Comparison of ENCODE assay signal across 8 cellular contexts in the genomic region with DNA sequence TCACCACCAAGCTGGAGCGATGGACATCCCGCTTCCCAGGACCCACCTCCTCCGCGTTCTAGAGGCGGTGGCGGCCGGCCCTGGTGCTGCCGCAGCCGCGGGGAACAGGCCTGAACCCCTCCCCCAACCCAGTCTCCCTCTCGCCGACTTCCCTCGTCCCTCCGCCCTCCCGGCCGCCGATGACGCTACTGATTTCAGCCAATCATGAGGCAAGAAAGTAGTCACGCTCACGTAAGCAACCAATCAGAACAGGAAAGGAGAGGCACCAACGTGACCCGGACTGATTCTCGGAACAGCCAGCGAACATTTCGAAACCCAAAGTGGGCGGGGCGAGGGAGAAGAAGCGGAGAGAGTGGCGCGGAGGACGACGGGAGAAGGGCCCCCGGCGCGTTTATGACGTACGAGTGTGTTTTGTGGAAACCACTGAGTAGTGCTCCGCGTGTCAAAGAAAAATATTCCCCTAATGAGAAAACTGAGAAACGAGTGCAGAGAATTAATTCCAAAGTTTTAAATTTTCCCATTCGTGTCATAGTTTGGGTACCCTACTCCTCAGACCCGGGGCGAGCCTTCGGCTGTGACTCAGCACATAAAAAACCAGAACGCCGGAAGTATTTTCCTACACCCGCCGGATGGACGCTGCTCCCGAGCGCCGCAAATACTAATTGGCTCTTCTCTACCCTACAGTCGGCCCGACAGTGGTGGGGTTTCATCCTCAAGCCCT. TPM values are rescaled to one million over a fixed set of nuclear protein-coding genes. Genes with fewer than 3 reads are reported as not detected.
A peak's percentile ranks its signal among the peaks of the same experiment; 100 is the strongest.
DNase-seq lines count a peak whose midpoint lies in the region; ATAC-seq and TF ChIP-seq lines count a peak whose summit lies in the region.

A gene with protein sequence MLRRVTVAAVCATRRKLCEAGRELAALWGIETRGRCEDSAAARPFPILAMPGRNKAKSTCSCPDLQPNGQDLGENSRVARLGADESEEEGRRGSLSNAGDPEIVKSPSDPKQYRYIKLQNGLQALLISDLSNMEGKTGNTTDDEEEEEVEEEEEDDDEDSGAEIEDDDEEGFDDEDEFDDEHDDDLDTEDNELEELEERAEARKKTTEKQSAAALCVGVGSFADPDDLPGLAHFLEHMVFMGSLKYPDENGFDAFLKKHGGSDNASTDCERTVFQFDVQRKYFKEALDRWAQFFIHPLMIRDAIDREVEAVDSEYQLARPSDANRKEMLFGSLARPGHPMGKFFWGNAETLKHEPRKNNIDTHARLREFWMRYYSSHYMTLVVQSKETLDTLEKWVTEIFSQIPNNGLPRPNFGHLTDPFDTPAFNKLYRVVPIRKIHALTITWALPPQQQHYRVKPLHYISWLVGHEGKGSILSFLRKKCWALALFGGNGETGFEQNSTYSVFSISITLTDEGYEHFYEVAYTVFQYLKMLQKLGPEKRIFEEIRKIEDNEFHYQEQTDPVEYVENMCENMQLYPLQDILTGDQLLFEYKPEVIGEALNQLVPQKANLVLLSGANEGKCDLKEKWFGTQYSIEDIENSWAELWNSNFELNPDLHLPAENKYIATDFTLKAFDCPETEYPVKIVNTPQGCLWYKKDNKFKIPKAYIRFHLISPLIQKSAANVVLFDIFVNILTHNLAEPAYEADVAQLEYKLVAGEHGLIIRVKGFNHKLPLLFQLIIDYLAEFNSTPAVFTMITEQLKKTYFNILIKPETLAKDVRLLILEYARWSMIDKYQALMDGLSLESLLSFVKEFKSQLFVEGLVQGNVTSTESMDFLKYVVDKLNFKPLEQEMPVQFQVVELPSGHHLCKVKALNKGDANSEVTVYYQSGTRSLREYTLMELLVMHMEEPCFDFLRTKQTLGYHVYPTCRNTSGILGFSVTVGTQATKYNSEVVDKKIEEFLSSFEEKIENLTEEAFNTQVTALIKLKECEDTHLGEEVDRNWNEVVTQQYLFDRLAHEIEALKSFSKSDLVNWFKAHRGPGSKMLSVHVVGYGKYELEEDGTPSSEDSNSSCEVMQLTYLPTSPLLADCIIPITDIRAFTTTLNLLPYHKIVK (minus strand): TSS at position 112 of the 721 bp plus-strand sequence. CDS start 112 bp downstream, outside the sequence.

- peaks cover 14% of the 10 kb centered on the region for H3K27me3 Mint-ChIP-seq in activated T-cell treated with anti-CD3 and anti-CD28 coated beads, Interleukin-2, amount 50 U/mL, for 4 hours (ENCODE audit: low read depth)

- H2AFZ ChIP-seq in KMS-11 (ENCODE audit: low read depth) = peak within 1 kb of the TSS; percentile 96

- TF ChIP-seq CTCF in KMS-11 (conservative IDR thresholded peaks at IDR 0.05; ENCODE audit: low read depth, low read length) (no peak), Panc1 (IDR thresholded peaks at IDR 0.05) (no peak)

- BruUV-seq in Panc1 (replicated peaks; lab: Mats Ljungman, UMichigan) = no TSS peak

- no peaks in the 10 kb centered on the region for H4K20me1 ChIP-seq in KMS-11 (ENCODE audit: insufficient read depth)

- peak within 1 kb of the TSS; percentile 88 for H3K27ac ChIP-seq in KMS-11
- H3K27ac ChIP-seq in Panc1 (ENCODE audit: low read length) = peak within 1 kb of the TSS; percentile 99

- POLR2A ChIA-PET in Panc1 (lab: Charles Lee) = interaction anchor here (0.6 kb wide), 1 partner anchor 111 kb away, joined by 5 read pairs; no protein-coding TSS in a partner anchor

- in situ Hi-C loops in Panc1 (cut with HindIII; ENCODE audit: low pct_unique_long_range_greater_than_20kb, low sequenced_read_pairs) = no loop called here

- H3K4me3 ChIP-seq in KMS-11 (IDR thresholded peaks at IDR 0.05; ENCODE audit: insufficient read depth, low read depth, low read length) (peak within 1 kb of the TSS; percentile 98), Panc1 (ENCODE audit: low read depth in 2 of 2, low read length in 2 of 2) (peak within 1 kb of the TSS; percentile 92 to 94), mucosa of stomach (ENCODE audit: low read length) (peak within 1 kb of the TSS; percentile 91)

- no peaks in the 10 kb centered on the region for H3K36me3 ChIP-seq in KMS-11 (ENCODE audit: insufficient read depth)
- H3K36me3 ChIP-seq in Panc1 (ENCODE audit: control insufficient read depth, insufficient read depth, low read length) = peaks cover 4% of the 10 kb centered on the region; the same call in 1 of the 2 replicates
- no peaks in the 10 kb centered on the region for H3K36me3 ChIP-seq in mucosa of stomach (ENCODE audit: control insufficient read depth, insufficient read depth, low read length)

- H3K4me3 Mint-ChIP-seq in activated T-cell treated with anti-CD3 and anti-CD28 coated beads, Interleukin-2, amount 50 U/mL, for 4 hours = no peak within 1 kb of the TSS

- peaks cover 47% of the 10 kb centered on the region for H3K79me2 ChIP-seq in KMS-11 (ENCODE audit: insufficient read depth, low read depth)

- H3K4me1 ChIP-seq in KMS-11 (ENCODE audit: low read depth, poor library complexity, severe bottlenecking) = peaks cover 36% of the 10 kb centered on the region
- peaks cover 25% of the 10 kb centered on the region for H3K4me1 ChIP-seq in Panc1 (ENCODE audit: control insufficient read depth, insufficient read depth, low read length)
- peaks cover 11% of the 10 kb centered on the region for H3K4me1 ChIP-seq in mucosa of stomach (ENCODE audit: control insufficient read depth, insufficient read depth, low read length)

- no peaks in the 10 kb centered on the region for H3K9me3 Mint-ChIP-seq in activated T-cell treated with anti-CD3 and anti-CD28 coated beads, Interleukin-2, amount 50 U/mL, for 4 hours

- peaks cover 20% of the 10 kb centered on the region for H3K4me1 Mint-ChIP-seq in activated T-cell treated with anti-CD3 and anti-CD28 coated beads, Interleukin-2, amount 50 U/mL, for 4 hours (ENCODE audit: low read depth)

- ATAC-seq in GM21786 (IDR thresholded peaks at IDR 0.05; ENCODE audit: unreplicated experiment) (peak; percentile 91), Panc1 (peak; percentile 94), esophagus mucosa (peak; percentile 99)
- ATAC-seq in activated T-cell treated with anti-CD3 and anti-CD28 coated beads, Interleukin-2, amount 50 U/mL, for 4 hours = peak; percentile 94 to 96

- H3K4me2 ChIP-seq in KMS-11 = peak within 1 kb of the TSS; percentile 90

- peaks cover 14% of the 10 kb centered on the region for H3K36me3 Mint-ChIP-seq in activated T-cell treated with anti-CD3 and anti-CD28 coated beads, Interleukin-2, amount 50 U/mL, for 4 hours (ENCODE audit: insufficient read depth)

- CTCF ChIA-PET in Panc1 (lab: Charles Lee) = no interaction called here

- H3K9ac ChIP-seq in KMS-11 (peak within 1 kb of the TSS; percentile 95), mucosa of stomach (ENCODE audit: low read length) (peak within 1 kb of the TSS; percentile 99)

- no peaks in the 10 kb centered on the region for H3K27me3 ChIP-seq in KMS-11 (ENCODE audit: insufficient read depth, low read depth)
- H3K27me3 ChIP-seq in Panc1 (ENCODE audit: control insufficient read depth, insufficient read depth, low read length) = no peaks in the 10 kb centered on the region
- peaks cover 17% of the 10 kb centered on the region for H3K27me3 ChIP-seq in mucosa of stomach (ENCODE audit: control insufficient read depth, insufficient read depth, low read length)

- H3K9me3 ChIP-seq in Panc1 (ENCODE audit: control insufficient read depth, insufficient read depth, low read depth, low read length) (no peaks in the 10 kb centered on the region), mucosa of stomach (ENCODE audit: control insufficient read depth, low read length) (no peaks in the 10 kb centered on the region)

- DNase-seq in DMS79 treated with DMSO at 0.1 percent for 48 hours (lab: John Stamatoyannopoulos, UW) (peak; percentile 99), Panc1 (ENCODE audit: low read depth, low spot score) (peak; percentile 99)
- peak; percentile 99 for DNase-seq in activated T-cell treated with anti-CD3 and anti-CD28 coated beads, Interleukin-2, amount 50 U/mL, for 4 hours
- DNase-seq in stimulated activated CD8-positive, alpha-beta memory T cell treated with anti-CD3 and anti-CD28 coated beads, Interleukin-7, amount 100 ng/mL, for 1 hour (ENCODE audit: low read depth in 2 of 2) = peak; percentile 97 to 99

- intact Hi-C loops in Panc1 (cut with micrococcal nuclease; ENCODE audit: unreplicated experiment) = no loop called here

RNA-seq across cellular contexts. Expression of the gene that starts here (rescaled TPM):
- total RNA-seq in Panc1 (2021; ENCODE audit: unreplicated experiment) = 180 TPM
- polyA plus RNA-seq in Panc1 (2012; ENCODE audit: insufficient read length) = 118 TPM
- total RNA-seq in activated T-cell treated with anti-CD3 and anti-CD28 coated beads, Interleukin-2, amount 50 U/mL, for 4 hours = 100 to 1,000 TPM; 131 to 139 (median 137) TPM
- 94.9 TPM for total RNA-seq in esophagus mucosa

Comparison
In these comparisons a context has a peak if more than half of its experiments do, and no peak if none do; other contexts are left out.
1. Peak in every context shown above with its lines: DNase-seq, ATAC-seq, H3K4me3 ChIP-seq and H3K27ac ChIP-seq.